Comparison of ENCODE assay signal across 23 cellular contexts in genomic region chr5:151130235-151130921, GRCh38. TPM values are rescaled to one million over a fixed set of nuclear protein-coding genes. Genes with fewer than 3 reads are reported as not detected.
DNase-seq lines count a peak whose midpoint lies in the region; ATAC-seq, FAIRE-seq and TF ChIP-seq lines count a peak whose summit lies in the region.
"Had no signal": no experiment of that assay in that cellular context is flagged by ENCODE, and none has a peak within 500 bp of the region (broad histone marks: within the 10 kb centered on the region; RNA-seq: fewer than 3 reads in every experiment).

No MANE protein-coding gene starts in this region.

- no peak for TF ChIP-seq CTCF in K562 (IDR thresholded peaks at IDR 0.05 in 2 of 3, conservative IDR thresholded peaks at IDR 0.05 in 1 of 3; ENCODE audit: insufficient read depth in 2 of 3, low read depth in 1 of 3, low read length in 3 of 3)

- H3K27ac Mint-ChIP-seq in activated CD4-positive, alpha-beta memory T cell treated with anti-CD3 and anti-CD28 coated beads for 36 hours, result peak overlapping the region; percentile 57
- no peak overlapping the region for H3K27ac Mint-ChIP-seq in activated CD4-positive, alpha-beta memory T cell treated with anti-CD3 and anti-CD28 coated beads, Interleukin-2, amount 10 ng/mL, durations not matched to agents 7 days and 5 days
- peak overlapping the region in 6 of 8 donors; percentile 55 to 87 (median 73) for H3K27ac Mint-ChIP-seq in CD8-positive, alpha-beta memory T cell
- H3K27ac Mint-ChIP-seq: brain; dendritic cell treated with granulocyte-macrophage colony-stimulating factor and Interleukin-4, amounts not matched to agents 40 ng/mL and 50 ng/mL, for 4 days had no signal

- no peak overlapping the region for H4K8ac ChIP-seq in trophoblast cell (ENCODE audit: low read depth, low read length)

- no peak overlapping the region for H3K27ac ChIP-seq in CD8-positive, alpha-beta memory T cell (ENCODE audit: low read depth, low read length)
- H3K27ac ChIP-seq in K562 (ENCODE audit: extremely low read depth, low read depth, low read length), result no peak overlapping the region
- H3K27ac ChIP-seq in trophoblast cell (ENCODE audit: low read depth, low read length), result no peak overlapping the region
- H3K27ac ChIP-seq in small intestine (ENCODE audit: low read depth in 1 of 2, low read length in 1 of 2), result no peak overlapping the region
- H3K27ac ChIP-seq: left ventricle myocardium inferior, ovary, thoracic aorta had no signal

- peaks cover 5% of the 10 kb centered on the region for H3K79me1 ChIP-seq in trophoblast cell (ENCODE audit: low read length)

- no peaks in the 10 kb centered on the region for H3K9me3 Mint-ChIP-seq in activated CD4-positive, alpha-beta memory T cell treated with anti-CD3 and anti-CD28 coated beads for 36 hours
- H3K9me3 Mint-ChIP-seq in activated CD4-positive, alpha-beta memory T cell treated with anti-CD3 and anti-CD28 coated beads, Interleukin-2, amount 10 ng/mL, durations not matched to agents 7 days and 5 days, result no peaks in the 10 kb centered on the region
- H3K9me3 Mint-ChIP-seq in CD8-positive, alpha-beta memory T cell, result no peaks in the 10 kb centered on the region
- H3K9me3 Mint-ChIP-seq: brain; dendritic cell treated with granulocyte-macrophage colony-stimulating factor and Interleukin-4, amounts not matched to agents 40 ng/mL and 50 ng/mL, for 4 days had no signal

- no peaks in the 10 kb centered on the region for H3K9me3 ChIP-seq in CD8-positive, alpha-beta memory T cell (ENCODE audit: low read length)
- H3K9me3 ChIP-seq in K562 (replicated peaks; ENCODE audit: control insufficient read depth, insufficient read depth, low read depth, low read length) (no peaks in the 10 kb centered on the region), trophoblast cell (ENCODE audit: insufficient read depth, low read depth, low read length) (no peaks in the 10 kb centered on the region), small intestine (ENCODE audit: control insufficient read depth, low read depth) (no peaks in the 10 kb centered on the region)
- H3K9me3 ChIP-seq: BLaER1 treated with 17β-estradiol and CSF1 and Interleukin-3, amounts not matched to agents 10 nM and 100 nM; gastroesophageal sphincter; left ventricle myocardium inferior; ovary; thoracic aorta had no signal

- H3K4me3 Mint-ChIP-seq in activated CD4-positive, alpha-beta memory T cell treated with anti-CD3 and anti-CD28 coated beads for 36 hours, result no peak overlapping the region
- no peak overlapping the region for H3K4me3 Mint-ChIP-seq in activated CD4-positive, alpha-beta memory T cell treated with anti-CD3 and anti-CD28 coated beads, Interleukin-2, amount 10 ng/mL, durations not matched to agents 7 days and 5 days
- no peak overlapping the region for H3K4me3 Mint-ChIP-seq in CD8-positive, alpha-beta memory T cell
- H3K4me3 Mint-ChIP-seq: brain; dendritic cell treated with granulocyte-macrophage colony-stimulating factor and Interleukin-4, amounts not matched to agents 40 ng/mL and 50 ng/mL, for 4 days had no signal

- no peaks in the 10 kb centered on the region for H3K79me2 ChIP-seq in K562 (ENCODE audit: control insufficient read depth, insufficient read depth, low read length)
- H3K79me2 ChIP-seq in trophoblast cell (ENCODE audit: control insufficient read depth, insufficient read depth, low read length, poor library complexity), result no peaks in the 10 kb centered on the region

- H3K36me3 ChIP-seq in CD8-positive, alpha-beta memory T cell (ENCODE audit: insufficient read depth, low read length), result peaks cover 69% of the 10 kb centered on the region
- H3K36me3 ChIP-seq in K562 (ENCODE audit: control insufficient read depth, insufficient read depth, low read length), result no peaks in the 10 kb centered on the region
- peaks cover 31 to 56% of the 10 kb centered on the region in 2 experiments for H3K36me3 ChIP-seq in trophoblast cell (ENCODE audit: control insufficient read depth in 1 of 2, insufficient read depth in 2 of 2, low read length in 2 of 2)
- peaks cover 0 to 3% of the 10 kb centered on the region in 2 donors for H3K36me3 ChIP-seq in small intestine (ENCODE audit: control insufficient read depth in 2 of 2, insufficient read depth in 2 of 2, low read length in 2 of 2)
- H3K36me3 ChIP-seq: ovary had no signal

- H3K36me3 Mint-ChIP-seq in activated CD4-positive, alpha-beta memory T cell treated with anti-CD3 and anti-CD28 coated beads for 36 hours, result peaks cover 62% of the 10 kb centered on the region
- H3K36me3 Mint-ChIP-seq in activated CD4-positive, alpha-beta memory T cell treated with anti-CD3 and anti-CD28 coated beads, Interleukin-2, amount 10 ng/mL, durations not matched to agents 7 days and 5 days (ENCODE audit: low read depth), result peaks cover 94% of the 10 kb centered on the region
- H3K36me3 Mint-ChIP-seq in CD8-positive, alpha-beta memory T cell, result peaks cover 12 to 96% (median 36%) of the 10 kb centered on the region in 3 donors

- H3K27me3 Mint-ChIP-seq in activated CD4-positive, alpha-beta memory T cell treated with anti-CD3 and anti-CD28 coated beads for 36 hours, result no peaks in the 10 kb centered on the region
- H3K27me3 Mint-ChIP-seq in activated CD4-positive, alpha-beta memory T cell treated with anti-CD3 and anti-CD28 coated beads, Interleukin-2, amount 10 ng/mL, durations not matched to agents 7 days and 5 days, result no peaks in the 10 kb centered on the region
- no peaks in the 10 kb centered on the region for H3K27me3 Mint-ChIP-seq in CD8-positive, alpha-beta memory T cell
- H3K27me3 Mint-ChIP-seq: dendritic cell treated with granulocyte-macrophage colony-stimulating factor and Interleukin-4, amounts not matched to agents 40 ng/mL and 50 ng/mL, for 4 days had no signal

- H3K18ac ChIP-seq in trophoblast cell (ENCODE audit: low read length), result no peak overlapping the region

- no peak for DNase-seq in activated CD4-positive, alpha-beta memory T cell treated with anti-CD3 and anti-CD28 coated beads for 36 hours
- DNase-seq in activated CD4-positive, alpha-beta memory T cell treated with anti-CD3 and anti-CD28 coated beads, Interleukin-2, amount 10 ng/mL, durations not matched to agents 7 days and 5 days, result no peak
- no peak for DNase-seq in CD8-positive, alpha-beta memory T cell
- DNase-seq in K562 (ENCODE audit: extremely low read depth in 1 of 4, low spot score in 3 of 4) (no peak), trophoblast cell (peak; percentile 56 to 69), CD1c-positive myeloid dendritic cell (ENCODE audit: extremely low spot score) (no peak), small intestine (no peak)
- DNase-seq: Kasumi-1; left ventricle myocardium inferior; NCI-H1092; NCI-H524 treated with DMSO at 0.1 percent for 48 hours; ovary; SHP77; stimulated activated CD4-positive, alpha-beta T cell treated with anti-CD3 and anti-CD28 coated beads, Interleukin-4, amount 100 ng/mL, for 24 hours; T-helper 1 cell had no signal

- no peak overlapping the region for H2BK12ac ChIP-seq in trophoblast cell (ENCODE audit: low read length)

- no peak overlapping the region for H3K4me3 ChIP-seq in CD8-positive, alpha-beta memory T cell (ENCODE audit: low read length)
- no peak overlapping the region for H3K4me3 ChIP-seq in K562
- H3K4me3 ChIP-seq in trophoblast cell (ENCODE audit: low read depth, low read length), result no peak overlapping the region
- no peak overlapping the region for H3K4me3 ChIP-seq in small intestine (ENCODE audit: low read depth in 1 of 2, low read length in 2 of 2)
- H3K4me3 ChIP-seq: BLaER1 treated with 17β-estradiol and CSF1 and Interleukin-3, amounts not matched to agents 10 nM and 100 nM; gastroesophageal sphincter; left ventricle myocardium inferior; ovary; thoracic aorta had no signal

- in situ Hi-C loops in K562 (cut with MboI), result no loop called here

- no peak overlapping the region for H3K14ac ChIP-seq in trophoblast cell (ENCODE audit: low read length)

- no peak overlapping the region for H2BK120ac ChIP-seq in trophoblast cell (ENCODE audit: insufficient read depth, low read length, poor library complexity)

- H2AK5ac ChIP-seq in trophoblast cell (ENCODE audit: low read length), result no peak overlapping the region

- 33% methylated on average over 7 of the region's 8 CpGs for WGBS in K562 (ENCODE audit: insufficient coverage, low coverage, missing lambda C conversion rate)
- no CpG with 5 or more reads among the region's 8 CpGs for WGBS in trophoblast cell (ENCODE audit: extremely low coverage, insufficient coverage, insufficient read length)
- WGBS in small intestine, 3 donors, result 79 to 91% (median 83%) methylated on average over 8 of the region's 8 CpGs

- H3K9ac ChIP-seq in K562 (ENCODE audit: insufficient read depth in 1 of 2, low read depth in 2 of 2, low read length in 2 of 2) (no peak overlapping the region), trophoblast cell (ENCODE audit: low read length) (no peak overlapping the region)

- POLR2A ChIA-PET in activated CD4-positive, alpha-beta memory T cell treated with anti-CD3 and anti-CD28 coated beads for 36 hours (lab: Charles Lee), result interaction anchor here (0.8 to 1.7 kb wide), 2 partner anchors 15 to 20 kb away, joined by 3 to 5 read pairs; no protein-coding TSS in a partner anchor
- POLR2A ChIA-PET in activated CD4-positive, alpha-beta memory T cell treated with anti-CD3 and anti-CD28 coated beads, Interleukin-2, amount 10 ng/mL, durations not matched to agents 7 days and 5 days (lab: Charles Lee), result interaction anchor here (1.4 to 2.3 kb wide), 6 partner anchors 9 to 430 kb away, joined by 3 to 10 read pairs (median 6); partner anchors contain the start of gene RBM22
- POLR2A ChIA-PET in CD8-positive, alpha-beta memory T cell (lab: Charles Lee), result interaction anchor here (0.7 to 1.1 kb wide), 2 partner anchors 11 to 35 kb away, joined by 4 to 6 read pairs; no protein-coding TSS in a partner anchor
- POLR2A ChIA-PET in K562 (lab: Yijun Ruan, JAX), result interaction anchor here (0.6 kb wide), 1 partner anchor 76 kb away, joined by 4 read pairs; no protein-coding TSS in a partner anchor

- TF ChIP-seq RAD21 in K562 (CRISPR knock-in tag; conservative IDR thresholded peaks at IDR 0.05 in 1 of 2, IDR thresholded peaks at IDR 0.05 in 1 of 2), result no peak

- ATAC-seq in K562 (no peak), HG03280 (IDR thresholded peaks at IDR 0.05; ENCODE audit: unreplicated experiment) (no peak)
- ATAC-seq: gastroesophageal sphincter, HCT116 had no signal

- H2BK5ac ChIP-seq in trophoblast cell (ENCODE audit: low read depth, low read length, poor library complexity), result peak overlapping the region; percentile 16

- peaks cover 38% of the 10 kb centered on the region for H3K4me1 ChIP-seq in CD8-positive, alpha-beta memory T cell (ENCODE audit: insufficient read depth, low read length)
- H3K4me1 ChIP-seq in K562 (replicated peaks in 1 of 2; ENCODE audit: control insufficient read depth in 2 of 2, insufficient read depth in 2 of 2, low read length in 2 of 2), result peaks cover 3 to 4% of the 10 kb centered on the region in 2 experiments; a peak in 4 of 5 replicates
- peaks cover 5 to 16% of the 10 kb centered on the region in 2 experiments for H3K4me1 ChIP-seq in trophoblast cell (ENCODE audit: control insufficient read depth in 1 of 2, insufficient read depth in 2 of 2, low read length in 2 of 2)
- no peaks in the 10 kb centered on the region for H3K4me1 ChIP-seq in small intestine (ENCODE audit: control insufficient read depth in 2 of 2, insufficient read depth in 1 of 2, low read depth in 1 of 2, low read length in 1 of 2)

- H4K91ac ChIP-seq in trophoblast cell (ENCODE audit: low read depth, low read length), result peak overlapping the region; percentile 60

- H4K20me1 ChIP-seq in K562 (replicated peaks; ENCODE audit: control insufficient read depth, insufficient read depth, low read length), result no peaks in the 10 kb centered on the region

- H2AFZ ChIP-seq in K562 (ENCODE audit: low read depth, low read length) (no peak overlapping the region), trophoblast cell (ENCODE audit: insufficient read depth, low read length, poor library complexity) (no peak overlapping the region)

- no peaks in the 10 kb centered on the region for H3K27me3 ChIP-seq in CD8-positive, alpha-beta memory T cell (ENCODE audit: insufficient read depth, low read length, poor library complexity, severe bottlenecking)
- peaks cover 0 to 16% of the 10 kb centered on the region in 2 experiments; a peak in 1 of 5 replicates for H3K27me3 ChIP-seq in K562 (ENCODE audit: control insufficient read depth in 2 of 2, insufficient read depth in 2 of 2, low read length in 2 of 2)
- H3K27me3 ChIP-seq in trophoblast cell (ENCODE audit: insufficient read depth, low read length), result no peaks in the 10 kb centered on the region
- no peaks in the 10 kb centered on the region for H3K27me3 ChIP-seq in small intestine (ENCODE audit: control insufficient read depth in 2 of 2, insufficient read depth in 2 of 2, low read length in 2 of 2)
- H3K27me3 ChIP-seq: BLaER1 treated with 17β-estradiol and CSF1 and Interleukin-3, amounts not matched to agents 10 nM and 100 nM; gastroesophageal sphincter; ovary had no signal

- FAIRE-seq in K562 (lab: Jason Lieb, UNC) (no peak), small intestine (lab: Jason Lieb, UNC) (no peak)
- FAIRE-seq: A204.1 had no signal

- no peak overlapping the region for H3K4me2 ChIP-seq in K562 (ENCODE audit: insufficient read depth, low read length)
- no peak overlapping the region for H3K4me2 ChIP-seq in trophoblast cell (ENCODE audit: low read length)

- H4K12ac ChIP-seq in trophoblast cell (ENCODE audit: low read depth, low read length), result no peak overlapping the region

- no peak overlapping the region for H3K4ac ChIP-seq in trophoblast cell (ENCODE audit: low read depth, low read length)

- intact Hi-C loops in activated CD4-positive, alpha-beta memory T cell treated with anti-CD3 and anti-CD28 coated beads for 36 hours (cut with micrococcal nuclease), result no loop called here
- intact Hi-C loops in K562 (cut with micrococcal nuclease), result no loop called here

- no peak for TF ChIP-seq POLR2A in K562 (conservative IDR thresholded peaks at IDR 0.05)

- H3K23ac ChIP-seq in trophoblast cell (ENCODE audit: low read length), result no peak overlapping the region

- no peak for TF ChIP-seq EP300 in K562 (IDR thresholded peaks at IDR 0.05; ENCODE audit: low read length)

- BruUV-seq in K562 (replicated peaks; lab: Mats Ljungman, UMichigan), result no TSS peak

- H3K4me1 Mint-ChIP-seq in activated CD4-positive, alpha-beta memory T cell treated with anti-CD3 and anti-CD28 coated beads for 36 hours (ENCODE audit: low read depth), result peaks cover 79% of the 10 kb centered on the region
- H3K4me1 Mint-ChIP-seq in activated CD4-positive, alpha-beta memory T cell treated with anti-CD3 and anti-CD28 coated beads, Interleukin-2, amount 10 ng/mL, durations not matched to agents 7 days and 5 days, result peaks cover 52% of the 10 kb centered on the region
- peaks cover 36 to 77% (median 74%) of the 10 kb centered on the region in 3 donors for H3K4me1 Mint-ChIP-seq in CD8-positive, alpha-beta memory T cell

- CTCF ChIA-PET in activated CD4-positive, alpha-beta memory T cell treated with anti-CD3 and anti-CD28 coated beads for 36 hours (lab: Charles Lee), result interaction anchor here (0.9 to 16.5 kb wide), 8 partner anchors 15 to 36 kb away, joined by 3 to 553 read pairs (median 4); no protein-coding TSS in a partner anchor
- CTCF ChIA-PET in activated CD4-positive, alpha-beta memory T cell treated with anti-CD3 and anti-CD28 coated beads, Interleukin-2, amount 10 ng/mL, durations not matched to agents 7 days and 5 days (lab: Charles Lee), result interaction anchor here (1.3 to 2.5 kb wide), 6 partner anchors 15 to 111 kb away, joined by 3 to 24 read pairs (median 10); no protein-coding TSS in a partner anchor
- CTCF ChIA-PET in CD8-positive, alpha-beta memory T cell (lab: Charles Lee), result interaction anchor here (1.2 to 8.5 kb wide), 5 partner anchors 11 to 123 kb away, joined by 3 to 308 read pairs (median 6); partner anchors contain the start of gene GM2A
- CTCF ChIA-PET in K562 (lab: Yijun Ruan, JAX; ENCODE audit: low intra/inter-chr PET ratio), result no interaction called here

- peaks cover 4% of the 10 kb centered on the region for H3K9me1 ChIP-seq in K562 (ENCODE audit: control insufficient read depth, insufficient read depth, low read length)

RNA-seq across cellular contexts. Expression of gene ANXA6, which starts 27.2 kb away (rescaled TPM):
- total RNA-seq in activated CD4-positive, alpha-beta memory T cell treated with anti-CD3 and anti-CD28 coated beads for 36 hours, result 100 to 1,000 TPM; 430 to 443 TPM
- total RNA-seq in activated CD4-positive, alpha-beta memory T cell treated with anti-CD3 and anti-CD28 coated beads, Interleukin-2, amount 10 ng/mL, durations not matched to agents 7 days and 5 days, result 100 to 1,000 TPM; 603 to 606 TPM
- 100 to 1,000 TPM; 452 to 459 TPM for total RNA-seq in CD8-positive, alpha-beta memory T cell
- polyA plus RNA-seq in CD8-positive, alpha-beta memory T cell, result 351 TPM
- total RNA-seq in K562 (2011; cell fraction: chromatin; rRNA removed; ENCODE audit: low replicate concordance), result 14.4 and 15.9 TPM in 2 replicates
- total RNA-seq in K562 (2011; cell fraction: nucleolus; rRNA removed), result 6.0 and 8.9 TPM in 2 replicates
- 11.6 and 11.7 TPM in 2 replicates for total RNA-seq in K562 (2011; cell fraction: nucleoplasm; rRNA removed)
- total RNA-seq in K562 (2014; rRNA removed) (8.1 and 11.8 TPM in 2 replicates), K562 (2014; rRNA removed; fragmentation: Illumina TruSeq; extraction: Trizol) (7.8 and 9.6 TPM in 2 replicates), K562 (2015; rRNA removed; fragmentation: Illumina TruSeq; extraction: Trizol) (12.0 and 13.2 TPM in 2 replicates), K562 (2021) (11.6 and 12.0 TPM in 2 replicates)
- polyA plus RNA-seq in K562 (2011; rRNA removed) (8.1 and 27.2 TPM in 2 replicates), K562 (2014; fragmentation: Illumina TruSeq; extraction: Trizol) (10.1 and 10.4 TPM in 2 replicates), K562 (2014; fragmentation: Nextera tagmentation; extraction: Ambion mirVana) (1 to 10 TPM in 1 of 2 experiments, under 1 TPM in 1; 0.70 to 1.9 TPM), K562 (2014; rRNA removed) (8.3 and 8.8 TPM in 2 replicates), small intestine (10 to 100 TPM in 2 of 3 donors, 1 to 10 TPM in 1; 7.2 to 68.2 (median 25.1) TPM)
- 7.1 and 33.5 TPM in 2 replicates for polyA plus RNA-seq in K562 (2011; cell fraction: cytosol; rRNA removed)
- 5.0 and 18.8 TPM in 2 replicates for polyA plus RNA-seq in K562 (2011; cell fraction: nucleus; rRNA removed)
- polyA plus RNA-seq in K562 (2012), result 13.5 and 16.9 TPM in 2 replicates
- polyA minus RNA-seq in K562 (2011; rRNA and poly(A)+ RNA removed), result 11.3 and 36.0 TPM in 2 replicates
- polyA minus RNA-seq in K562 (2011; cell fraction: cytosol; rRNA and poly(A)+ RNA removed), result 5.2 and 14.0 TPM in 2 replicates
- polyA minus RNA-seq in K562 (2011; cell fraction: nucleus; rRNA and poly(A)+ RNA removed), result 6.1 and 27.3 TPM in 2 replicates
- 81.4 and 88.5 TPM in 2 replicates for polyA plus RNA-seq in trophoblast cell (2013)

RNA-seq across cellular contexts. Expression of gene TNIP1, which starts 49.5 kb away (rescaled TPM):
- total RNA-seq in activated CD4-positive, alpha-beta memory T cell treated with anti-CD3 and anti-CD28 coated beads for 36 hours, result 100 to 1,000 TPM; 388 to 401 TPM
- total RNA-seq in activated CD4-positive, alpha-beta memory T cell treated with anti-CD3 and anti-CD28 coated beads, Interleukin-2, amount 10 ng/mL, durations not matched to agents 7 days and 5 days, result 100 to 1,000 TPM; 188 to 201 TPM
- total RNA-seq in CD8-positive, alpha-beta memory T cell, result 100 to 1,000 TPM; 212 to 213 TPM
- polyA plus RNA-seq in CD8-positive, alpha-beta memory T cell, result 62.4 TPM
- total RNA-seq in K562 (2011; cell fraction: chromatin; rRNA removed; ENCODE audit: low replicate concordance), result 107 and 139 TPM in 2 replicates
- 57.9 and 62.4 TPM in 2 replicates for total RNA-seq in K562 (2011; cell fraction: nucleolus; rRNA removed)
- total RNA-seq in K562 (2011; cell fraction: nucleoplasm; rRNA removed), result 79.0 and 111 TPM in 2 replicates
- total RNA-seq in K562 (2014; rRNA removed) (40.5 and 41.2 TPM in 2 replicates), K562 (2014; rRNA removed; fragmentation: Illumina TruSeq; extraction: Trizol) (13.9 and 18.4 TPM in 2 replicates), K562 (2015; rRNA removed; fragmentation: Illumina TruSeq; extraction: Trizol) (24.1 and 24.5 TPM in 2 replicates), K562 (2021) (41.0 and 42.6 TPM in 2 replicates)
- polyA plus RNA-seq in K562 (2011; rRNA removed) (26.9 and 35.4 TPM in 2 replicates), K562 (2014; fragmentation: Illumina TruSeq; extraction: Trizol) (25.3 and 26.4 TPM in 2 replicates), K562 (2014; fragmentation: Nextera tagmentation; extraction: Ambion mirVana) (under 1 TPM; 0.46 to 0.99 TPM), K562 (2014; rRNA removed) (24.6 and 33.5 TPM in 2 replicates), small intestine (100 to 1,000 TPM in 2 of 3 donors, 10 to 100 TPM in 1; 97.5 to 190 (median 164) TPM)
- polyA plus RNA-seq in K562 (2011; cell fraction: cytosol; rRNA removed), result 23.2 and 26.3 TPM in 2 replicates
- polyA plus RNA-seq in K562 (2011; cell fraction: nucleus; rRNA removed), result 43.5 and 44.0 TPM in 2 replicates
- 37.0 and 57.9 TPM in 2 replicates for polyA plus RNA-seq in K562 (2012)
- polyA minus RNA-seq in K562 (2011; rRNA and poly(A)+ RNA removed), result 50.2 and 55.3 TPM in 2 replicates
- 31.5 and 54.0 TPM in 2 replicates for polyA minus RNA-seq in K562 (2011; cell fraction: cytosol; rRNA and poly(A)+ RNA removed)
- 33.0 and 56.4 TPM in 2 replicates for polyA minus RNA-seq in K562 (2011; cell fraction: nucleus; rRNA and poly(A)+ RNA removed)
- polyA plus RNA-seq in trophoblast cell (2013), result 54.1 and 54.5 TPM in 2 replicates

Comparison
In these comparisons a context has a peak if more than half of its experiments do, and no peak if none do; other contexts are left out.
1. DNase-seq: peak in trophoblast cell (2 of 2); none in activated CD4-positive, alpha-beta memory T cell treated with anti-CD3 and anti-CD28 coated beads for 36 hours (single experiment), activated CD4-positive, alpha-beta memory T cell treated with anti-CD3 and anti-CD28 coated beads, Interleukin-2, amount 10 ng/mL, durations not matched to agents 7 days and 5 days (single experiment), CD8-positive, alpha-beta memory T cell (0 of 5), K562 (0 of 4), CD1c-positive myeloid dendritic cell (single experiment) and small intestine (single experiment).
2. RNA of gene ANXA6, which starts 27.2 kb away (total RNA-seq): 603 to 606 TPM in activated CD4-positive, alpha-beta memory T cell treated with anti-CD3 and anti-CD28 coated beads, Interleukin-2, amount 10 ng/mL, durations not matched to agents 7 days and 5 days, 452 to 459 TPM in CD8-positive, alpha-beta memory T cell and 430 to 443 TPM in activated CD4-positive, alpha-beta memory T cell treated with anti-CD3 and anti-CD28 coated beads for 36 hours; 6.0 to 15.9 TPM in K562; every median in the first group is over 10 times any median in the second.